ENCODE assay signal across 11 cellular contexts in genomic region chr11:124676386-124676785, GRCh38. TPM values are rescaled to one million over a fixed set of nuclear protein-coding genes. Genes with fewer than 3 reads are reported as not detected.
DNase-seq lines count a peak whose midpoint lies in the region; ATAC-seq and TF ChIP-seq lines count a peak whose summit lies in the region.
"Had no signal": no experiment of that assay in that cellular context is flagged by ENCODE, and none has a peak within 500 bp of the region (broad histone marks: within the 10 kb centered on the region; RNA-seq: fewer than 3 reads in every experiment).

No MANE protein-coding gene starts in this region.

- H3K36me3 Mint-ChIP-seq in endodermal cell (ENCODE audit: low read depth) = no peaks in the 10 kb centered on the region

- H3K4me3 Mint-ChIP-seq in endodermal cell = no peak overlapping the region

- TF ChIP-seq CTCF in endodermal cell (conservative IDR thresholded peaks at IDR 0.05) (no peak), GM10248 (IDR thresholded peaks at IDR 0.05; ENCODE audit: control extremely low read depth, extremely low read depth, low read depth, missing control alignments) (no peak)

- H3K9me3 ChIP-seq in adipocyte (ENCODE audit: control insufficient read depth, low read length) (no peaks in the 10 kb centered on the region), endodermal cell (ENCODE audit: control insufficient read depth, low read length) (no peaks in the 10 kb centered on the region)

- peak overlapping the region; percentile 45 for H3K4me3 ChIP-seq in adipocyte (ENCODE audit: low read length)
- no peak overlapping the region for H3K4me3 ChIP-seq in endodermal cell (ENCODE audit: low read length)
- H3K4me3 ChIP-seq: smooth muscle cell had no signal

- ATAC-seq in left ventricle myocardium superior (peak; percentile 26), HG03439 (IDR thresholded peaks at IDR 0.05; ENCODE audit: unreplicated experiment) (no peak)

- POLR2A ChIA-PET in GM10248 (lab: Yijun Ruan, JAX) = no interaction called here

- H3K9me3 Mint-ChIP-seq in endodermal cell = no peaks in the 10 kb centered on the region

- H3K27ac Mint-ChIP-seq in endodermal cell = no peak overlapping the region

- H3K27me3 ChIP-seq in adipocyte (replicated peaks; ENCODE audit: control insufficient read depth, insufficient read depth, low read length) (no peaks in the 10 kb centered on the region), endodermal cell (ENCODE audit: control insufficient read depth, insufficient read depth, low read length, poor library complexity, severe bottlenecking) (peaks cover 14% of the 10 kb centered on the region)

- intact Hi-C loops in left ventricle myocardium superior (cut with micrococcal nuclease) = no loop called here

- peak; percentile 20 for DNase-seq in GM04504 (ENCODE audit: low read depth)
- DNase-seq in adipocyte (ENCODE audit: low read depth) = peak; percentile 41
- DNase-seq in left ventricle myocardium superior = no peak
- peak; percentile 49 for DNase-seq in stromal cell of bone marrow (ENCODE audit: low read depth)
- no peak for DNase-seq in NCI-H526 (lab: John Stamatoyannopoulos, UW)
- DNase-seq in endodermal cell = no peak
- no peak for DNase-seq in GM10248 (ENCODE audit: extremely low spot score)
- DNase-seq: Calu3, T-helper 2 cell had no signal

- CTCF ChIA-PET in GM10248 (lab: Yijun Ruan, JAX) = interaction anchor here (1.1 to 1.3 kb wide), 3 partner anchors 45 to 86 kb away, joined by 3 to 4 read pairs (median 3); no protein-coding TSS in a partner anchor

- no peak overlapping the region for H3K27ac ChIP-seq in endodermal cell (ENCODE audit: low read depth, low read length)

- H3K36me3 ChIP-seq in adipocyte (ENCODE audit: control insufficient read depth, insufficient read depth, low read length, severe bottlenecking) (no peaks in the 10 kb centered on the region), endodermal cell (ENCODE audit: control insufficient read depth, insufficient read depth, low read length) (no peaks in the 10 kb centered on the region)

- H3K27me3 Mint-ChIP-seq in endodermal cell (ENCODE audit: insufficient read depth) = peaks cover 18% of the 10 kb centered on the region

- WGBS in endodermal cell (ENCODE audit: insufficient coverage in 1 of 2, insufficient read length in 1 of 2), 2 experiments = 88% methylated on average over 2 of the region's 2 CpGs; no CpG with 5 or more reads in 1 of the 2 experiments

- H3K9ac ChIP-seq in adipocyte (ENCODE audit: low read length) (peak overlapping the region; percentile 27), endodermal cell (ENCODE audit: extremely low read depth, low read length, poor library complexity, severe bottlenecking) (no peak overlapping the region)

- peaks cover 10% of the 10 kb centered on the region for H3K4me1 Mint-ChIP-seq in endodermal cell

- H3K4me1 ChIP-seq in adipocyte (ENCODE audit: control insufficient read depth, insufficient read depth, low read length) (peaks cover 18% of the 10 kb centered on the region), endodermal cell (ENCODE audit: control insufficient read depth, insufficient read depth, low read length) (peaks cover 4% of the 10 kb centered on the region)

RNA-seq across cellular contexts. Expression of gene SPA17, which starts 2.7 kb away (rescaled TPM):
- total RNA-seq in left ventricle myocardium superior (1.2 TPM), endodermal cell (10 to 100 TPM; 19.6 to 21.8 TPM)
- 38.0 TPM for polyA plus RNA-seq in endodermal cell (2013, experiment 1 of 2)
- polyA plus RNA-seq in endodermal cell (2013, experiment 2 of 2) = 46.4 TPM

RNA-seq across cellular contexts. Expression of gene SIAE, which starts 2.8 kb away (rescaled TPM):
- 77.7 TPM for total RNA-seq in left ventricle myocardium superior
- total RNA-seq in endodermal cell = 1 to 10 TPM; 4.4 to 7.4 TPM
- 8.0 TPM for polyA plus RNA-seq in endodermal cell (2013, experiment 1 of 2)
- polyA plus RNA-seq in endodermal cell (2013, experiment 2 of 2) = 8.6 TPM

RNA-seq across cellular contexts. Expression of gene TBRG1, which starts 53.7 kb away (rescaled TPM):
- total RNA-seq in left ventricle myocardium superior = 20.6 TPM
- total RNA-seq in endodermal cell = 10 to 100 TPM; 30.9 to 31.3 TPM
- polyA plus RNA-seq in endodermal cell (2013, experiment 1 of 2) = 30.5 TPM
- polyA plus RNA-seq in endodermal cell (2013, experiment 2 of 2) = 26.8 TPM

Comparison
In these comparisons a context has a peak if more than half of its experiments do, and no peak if none do; other contexts are left out.
1. DNase-seq: peak in GM04504 (single experiment), adipocyte (single experiment) and stromal cell of bone marrow (single experiment); none in left ventricle myocardium superior (single experiment), NCI-H526 (0 of 2), endodermal cell (single experiment) and GM10248 (single experiment).